Comparison of ENCODE assay signal across 1 cellular context in genomic region chr5:19886123-19886921, GRCh38.
TF ChIP-seq lines count a peak whose summit lies in the region.

No MANE protein-coding gene starts in this region.

TF ChIP-seq in SK-N-SH, 30 proteins besides CTCF, POLR2A, EP300 and RAD21 (continued from another document):
- TF ChIP-seq REST (IDR thresholded peaks at IDR 0.05; ENCODE audit: low read depth, low read length), result no peak
- TF ChIP-seq NRF1 (IDR thresholded peaks at IDR 0.05; ENCODE audit: low read depth, low read length), result no peak
- no peak for TF ChIP-seq MXI1 (IDR thresholded peaks at IDR 0.05; ENCODE audit: low read depth, low read length)
- no peak for TF ChIP-seq CHD2 (IDR thresholded peaks at IDR 0.05; ENCODE audit: low read length, partially characterized antibody)
- no peak for TF ChIP-seq SIN3A (IDR thresholded peaks at IDR 0.05; ENCODE audit: borderline replicate concordance, low read depth, low read length)
- TF ChIP-seq POLR2AphosphoS5 (IDR thresholded peaks at IDR 0.05; ENCODE audit: low read depth, low read length), result peak; percentile 21; the same call in 1 of the 2 replicates
- TF ChIP-seq SMC3 (IDR thresholded peaks at IDR 0.05; ENCODE audit: low read depth, low read length), result no peak
- TF ChIP-seq MEF2A (IDR thresholded peaks at IDR 0.05; ENCODE audit: borderline replicate concordance, low read depth), result peak; percentile 69; the same call in 1 of the 2 replicates
TF ChIP-seq in SK-N-SH: peak in this region for 11.
